Comparison of ENCODE assay signal across 9 cellular contexts in genomic region chr5:9339206-9339818, GRCh38.
DNase-seq lines count a peak whose midpoint lies in the region; ATAC-seq and TF ChIP-seq lines count a peak whose summit lies in the region.
"Had no signal": no experiment of that assay in that cellular context is flagged by ENCODE, and none has a peak within 500 bp of the region (broad histone marks: within the 10 kb centered on the region; RNA-seq: fewer than 3 reads in every experiment).

No MANE protein-coding gene starts in this region.

- no peaks in the 10 kb centered on the region for H3K79me2 ChIP-seq in PC-3 (ENCODE audit: low read length)

- BruUV-seq in PC-3 (replicated peaks; lab: Mats Ljungman, UMichigan): no TSS peak

- H3K9ac ChIP-seq in PC-3 (ENCODE audit: low read length): no peak overlapping the region

- ATAC-seq in PC-3: no peak
- no peak for ATAC-seq in GM19351 (IDR thresholded peaks at IDR 0.05; ENCODE audit: unreplicated experiment)

- no peaks in the 10 kb centered on the region for H3K9me2 ChIP-seq in PC-3 (replicated peaks; ENCODE audit: low read length)

- H2AFZ ChIP-seq in PC-3 (ENCODE audit: low read length): no peak overlapping the region

- H3F3A ChIP-seq in PC-3 (ENCODE audit: low read length, unreplicated experiment): peaks cover 8% of the 10 kb centered on the region

- POLR2A ChIA-PET in HEK293 (lab: Yijun Ruan, JAX): no interaction called here
- POLR2A ChIA-PET in PC-3 (lab: Charles Lee; ENCODE audit: unreplicated experiment): no interaction called here

- H3K4me3 ChIP-seq in HEK293 (ENCODE audit: low read depth, low read length) (no peak overlapping the region), PC-3 (ENCODE audit: low read length) (no peak overlapping the region)
- H3K4me3 ChIP-seq: colonic mucosa had no signal

- DNase-seq in ELF-1 (ENCODE audit: low read depth, low spot score) (peak; percentile 35), PC-3 (peak; percentile 55), iPS-NIHi7 (ENCODE audit: extremely low spot score) (peak; percentile 46), activated gamma-delta T cell treated with Interleukin-2 at 50 U/mL for 16 hours (no peak)
- no peak for DNase-seq in activated CD8-positive, alpha-beta memory T cell treated with anti-CD3 and anti-CD28 coated beads, Interleukin-2, amount 50 U/mL, for 4 hours
- DNase-seq: colonic mucosa had no signal

- H3K9me3 ChIP-seq in HEK293 (ENCODE audit: control insufficient read depth, insufficient read depth, low read depth, low read length) (no peaks in the 10 kb centered on the region), PC-3 (ENCODE audit: low read length) (no peaks in the 10 kb centered on the region)
- H3K9me3 ChIP-seq: colonic mucosa had no signal

- CTCF ChIA-PET in HEK293 (lab: Yijun Ruan, JAX) (no interaction called here), PC-3 (lab: Charles Lee) (no interaction called here)

- peak overlapping the region; percentile 60; the same call in 1 of the 2 replicates for H3K4me2 ChIP-seq in PC-3 (ENCODE audit: low read length)

- TF ChIP-seq CTCF in HEK293 (tag by site-specific recombination; IDR thresholded peaks at IDR 0.05) (no peak), PC-3 (conservative IDR thresholded peaks at IDR 0.05; ENCODE audit: low read depth, low read length) (peak; percentile 95)

- intact Hi-C loops in PC-3 (cut with micrococcal nuclease): loop anchor here (2.0 kb wide), 1 partner anchor 37 kb away; no protein-coding TSS in a partner anchor

- H4K20me1 ChIP-seq in PC-3 (ENCODE audit: low read length): no peaks in the 10 kb centered on the region

- no peak overlapping the region for H3K27ac ChIP-seq in HEK293 (ENCODE audit: extremely low read depth, low read depth, low read length)
- H3K27ac ChIP-seq in PC-3 (ENCODE audit: low read length): no peak overlapping the region
- H3K27ac ChIP-seq: colonic mucosa, VCaP had no signal

- H3K36me3 ChIP-seq in HEK293 (ENCODE audit: control insufficient read depth in 2 of 2, insufficient read depth in 1 of 2, low read length in 2 of 2): no peaks in the 10 kb centered on the region
- H3K36me3 ChIP-seq in PC-3 (ENCODE audit: low read depth, low read length): no peaks in the 10 kb centered on the region
- H3K36me3 ChIP-seq: colonic mucosa had no signal

- H3K4me1 ChIP-seq in HEK293 (ENCODE audit: control insufficient read depth, insufficient read depth, low read length) (no peaks in the 10 kb centered on the region), PC-3 (ENCODE audit: insufficient read depth, low read length) (peaks cover 34% of the 10 kb centered on the region)
- H3K4me1 ChIP-seq: colonic mucosa had no signal

- no peaks in the 10 kb centered on the region for H3K27me3 ChIP-seq in PC-3 (ENCODE audit: low read length)
- H3K27me3 ChIP-seq: colonic mucosa had no signal

TF ChIP-seq in HEK293, 187 proteins besides CTCF, POLR2A, EP300 and RAD21:
- TF ChIP-seq ELK4 (IDR thresholded peaks at IDR 0.05; ENCODE audit: borderline replicate concordance, low read depth, low read length): no peak
- TF ChIP-seq ZNF148 (tag by site-specific recombination; IDR thresholded peaks at IDR 0.05; ENCODE audit: borderline replicate concordance): no peak
- TF ChIP-seq PRDM1 (tag by site-specific recombination; IDR thresholded peaks at IDR 0.05): peak; percentile 73; the same call in 1 of the 2 replicates
- TF ChIP-seq ZBTB44 (tag by site-specific recombination; IDR thresholded peaks at IDR 0.05): no peak
- TF ChIP-seq INSM2 (tag by site-specific recombination; IDR thresholded peaks at IDR 0.05): no peak
- no peak for TF ChIP-seq ZNF510 (tag by site-specific recombination; IDR thresholded peaks at IDR 0.05; ENCODE audit: insufficient replicate concordance)
- TF ChIP-seq ZNF585B (tag by site-specific recombination; IDR thresholded peaks at IDR 0.05): no peak
TF ChIP-seq in HEK293: peak in this region for 1.

Comparison
In these comparisons a context has a peak if more than half of its experiments do, and no peak if none do; other contexts are left out.
1. DNase-seq: peak in ELF-1 (single experiment), PC-3 (single experiment) and iPS-NIHi7 (single experiment); none in activated CD8-positive, alpha-beta memory T cell treated with anti-CD3 and anti-CD28 coated beads, Interleukin-2, amount 50 U/mL, for 4 hours (single experiment) and activated gamma-delta T cell treated with Interleukin-2 at 50 U/mL for 16 hours (single experiment).